30 cellular contexts compared by ENCODE assay signal in the genomic region with DNA sequence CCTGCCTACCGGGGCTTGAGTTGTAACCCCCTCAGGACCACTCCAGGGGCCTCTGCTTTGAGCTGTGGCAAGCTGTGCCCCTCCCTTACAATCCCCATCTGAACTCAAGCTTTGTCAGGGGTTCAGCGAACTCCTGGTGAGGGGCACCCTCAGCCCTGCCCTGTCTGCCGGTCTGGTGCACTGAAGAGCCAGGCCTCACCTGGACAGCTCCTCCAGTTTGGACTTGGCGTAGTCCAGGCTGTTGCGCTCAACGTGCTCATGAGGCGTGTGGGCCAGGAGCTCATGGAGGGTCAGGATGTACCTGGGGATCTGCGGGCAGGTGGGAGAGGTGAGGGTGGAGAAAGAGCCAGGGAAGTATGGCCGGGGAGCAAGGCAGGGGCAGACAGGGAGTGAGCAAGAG. TPM values are rescaled to one million over a fixed set of nuclear protein-coding genes. Genes with fewer than 3 reads are reported as not detected.
"Had no signal": no experiment of that assay in that cellular context is flagged by ENCODE, and none has a peak within 500 bp of the region (broad histone marks: within the 10 kb centered on the region; RNA-seq: fewer than 3 reads in every experiment).

No MANE protein-coding gene starts in this region.

- H3K4me1 Mint-ChIP-seq: natural killer cell; nephron; stimulated activated naive CD8-positive, alpha-beta T cell treated with anti-CD3 and anti-CD28 coated beads, Interleukin-15, amount 100 ng/mL, for 72 hours had no signal

- H3K4me3 ChIP-seq: neural progenitor cell, pancreas, psoas muscle, right lobe of liver, sigmoid colon, suprapubic skin, testis, tibial artery, transverse colon, upper lobe of right lung, uterus had no signal

- H3K9me3 ChIP-seq: neutrophil, pancreas, psoas muscle, right lobe of liver, sigmoid colon, suprapubic skin, testis, tibial artery, transverse colon, upper lobe of right lung, uterus had no signal

- FAIRE-seq: pancreas, small intestine had no signal

- H3K27ac Mint-ChIP-seq: naive thymus-derived CD4-positive, alpha-beta T cell; natural killer cell; nephron; neural progenitor cell; progenitor cell of endocrine pancreas; stimulated activated memory B cell treated with anti-CD40 and anti-IgM and Interleukin-4, amounts not matched to agents 10 μg/mL and 1 μg/mL and 100 μg/mL, for 72 hours; stimulated activated naive CD8-positive, alpha-beta T cell treated with anti-CD3 and anti-CD28 coated beads, Interleukin-15, amount 100 ng/mL, for 72 hours; type B pancreatic cell had no signal

- H3K4me1 ChIP-seq: pancreas, psoas muscle, right lobe of liver, sigmoid colon, testis, transverse colon, upper lobe of right lung, uterus had no signal

- H3K4me3 Mint-ChIP-seq: naive thymus-derived CD4-positive, alpha-beta T cell; natural killer cell; nephron; neural progenitor cell; stimulated activated memory B cell treated with anti-CD40 and anti-IgM and Interleukin-4, amounts not matched to agents 10 μg/mL and 1 μg/mL and 100 μg/mL, for 72 hours; stimulated activated naive CD8-positive, alpha-beta T cell treated with anti-CD3 and anti-CD28 coated beads, Interleukin-15, amount 100 ng/mL, for 72 hours; type B pancreatic cell had no signal

- H3K36me3 Mint-ChIP-seq: naive thymus-derived CD4-positive, alpha-beta T cell; natural killer cell; neural progenitor cell; stimulated activated memory B cell treated with anti-CD40 and anti-IgM and Interleukin-4, amounts not matched to agents 10 μg/mL and 1 μg/mL and 100 μg/mL, for 72 hours; type B pancreatic cell had no signal

- H3K9ac ChIP-seq: neural progenitor cell had no signal

- DNase-seq: naive thymus-derived CD4-positive, alpha-beta T cell; natural killer cell; nucleus accumbens; pancreas; psoas muscle; right cardiac atrium; sigmoid colon; small intestine; stimulated activated CD4-positive, alpha-beta T cell treated with anti-CD3 and anti-CD28 coated beads, Interleukin-15, amount 100 ng/mL, for 24 hours; stimulated activated CD4-positive, alpha-beta T cell treated with anti-CD3 and anti-CD28 coated beads, Interleukin-2, amount 100 ng/mL, for 24 hours; stimulated activated CD4-positive, alpha-beta T cell treated with anti-CD3 and anti-CD28 coated beads, Interleukin-2, amount 100 ng/mL, for 48 hours; stimulated activated CD4-positive, alpha-beta T cell treated with anti-CD3 and anti-CD28 coated beads, Interleukin-4, amount 100 ng/mL, for 24 hours; stimulated activated naive CD4-positive, alpha-beta T cell; stimulated activated naive CD8-positive, alpha-beta T cell treated with anti-CD3 and anti-CD28 coated beads, Interleukin-15, amount 100 ng/mL, for 72 hours; stimulated activated naive CD8-positive, alpha-beta T cell treated with anti-CD3 and anti-CD28 coated beads, Interleukin-15, Interleukin-2, amounts not matched to agents 100 U/mL and 50 U/mL, for 24 hours; substantia nigra; testis; tibial artery; transverse colon; upper lobe of right lung; uterus had no signal

- H3K9me3 Mint-ChIP-seq: natural killer cell; stimulated activated naive CD8-positive, alpha-beta T cell treated with anti-CD3 and anti-CD28 coated beads, Interleukin-15, amount 100 ng/mL, for 72 hours had no signal

- H3K27ac ChIP-seq: neural progenitor cell, neutrophil, pancreas, psoas muscle, right lobe of liver, sigmoid colon, suprapubic skin, testis, tibial artery, transverse colon, upper lobe of right lung, uterus had no signal

- H3K36me3 ChIP-seq: neural progenitor cell, neutrophil, pancreas, right lobe of liver, sigmoid colon, suprapubic skin, tibial artery, transverse colon, upper lobe of right lung, uterus had no signal

RNA-seq across cellular contexts. Expression of a gene that starts 59.4 kb away (rescaled TPM):
- total RNA-seq: natural killer cell, psoas muscle, skeletal muscle tissue had no signal
- polyA plus RNA-seq: naive thymus-derived CD4-positive, alpha-beta T cell had no signal
